In the genomic region with DNA sequence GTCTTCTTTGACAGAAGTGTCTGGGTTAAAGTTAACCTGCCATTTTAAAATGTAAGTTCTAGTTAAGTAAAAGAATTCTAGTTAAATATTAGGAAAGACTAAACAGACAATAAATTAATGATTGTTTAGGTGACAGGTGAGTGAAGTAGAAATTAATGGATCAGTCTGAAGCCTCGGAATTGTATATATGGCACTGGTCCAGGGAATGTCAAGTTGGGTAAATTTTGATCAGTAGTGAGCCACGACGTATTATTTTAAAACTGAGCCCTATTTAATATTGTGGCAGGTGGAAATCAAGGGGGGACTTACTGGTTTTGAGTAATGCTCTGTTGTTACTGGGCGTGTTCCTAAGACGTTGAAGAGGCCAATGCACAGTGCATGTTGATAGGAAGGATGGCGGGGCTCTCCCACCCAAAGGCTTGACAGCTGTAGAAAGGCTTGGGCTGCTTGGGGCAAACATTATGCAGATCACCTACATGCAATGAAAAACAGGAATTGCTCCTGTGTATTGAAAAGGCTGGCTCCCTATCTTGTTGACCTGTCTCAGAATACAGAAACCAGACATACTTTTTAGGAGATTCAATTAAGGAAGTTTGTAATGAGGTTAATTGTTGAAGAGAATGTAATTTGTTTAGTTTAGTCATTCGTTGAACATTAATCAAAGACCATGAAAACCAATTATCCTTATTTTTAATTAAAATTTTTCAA, we compare ENCODE assay signal across 24 cellular contexts.
"Had no signal": no experiment of that assay in that cellular context is flagged by ENCODE, and none has a peak within 500 bp of the region (broad histone marks: within the 10 kb centered on the region; RNA-seq: fewer than 3 reads in every experiment).

No MANE protein-coding gene starts in this region.

- H3K4me2 ChIP-seq: hepatocyte had no signal

- H3K9me3 ChIP-seq: esophagus muscularis mucosa, sigmoid colon, transverse colon, vagina had no signal

- DNase-seq: activated CD4-positive, alpha-beta memory T cell treated with anti-CD3 and anti-CD28 coated beads for 36 hours; activated CD4-positive, alpha-beta T cell treated with anti-CD3 and anti-CD28 coated beads for 48 hours; activated CD4-positive, CD25-positive, alpha-beta regulatory T cell; activated effector memory CD4-positive, alpha-beta T cell treated with anti-CD3 and anti-CD28 coated beads, Interleukin-2, amount 50 U/mL, for 16 hours; activated naive CD4-positive, alpha-beta T cell treated with anti-CD3 and anti-CD28 coated beads, Interleukin-2, amount 10 ng/mL, durations not matched to agents 7 days and 5 days; activated T-cell treated with anti-CD3 and anti-CD28 coated beads for 4 hours; amygdala; cerebellar nuclear complex; glutamatergic neuron; left cardiac atrium; naive B cell; posterior cingulate gyrus; sigmoid colon; stimulated activated CD4-positive, alpha-beta T cell treated with anti-CD3 and anti-CD28 coated beads, Interleukin-2, amount 100 ng/mL, for 48 hours; stimulated activated CD8-positive, alpha-beta memory T cell treated with anti-CD3 and anti-CD28 coated beads, Interleukin-4, amount 100 ng/mL, for 48 hours; stimulated activated naive B cell treated with anti-CD40 and anti-IgM and Interleukin-4, amounts not matched to agents 10 μg/mL and 1 μg/mL and 100 μg/mL, for 72 hours; T1000; transverse colon had no signal

- H2AFZ ChIP-seq: hepatocyte had no signal

- ATAC-seq: left cardiac atrium; stimulated activated naive B cell treated with anti-CD40 and anti-IgM and Interleukin-4, amounts not matched to agents 10 μg/mL and 1 μg/mL and 100 μg/mL, for 72 hours had no signal

- H3K9me3 Mint-ChIP-seq: activated CD4-positive, alpha-beta memory T cell treated with anti-CD3 and anti-CD28 coated beads for 36 hours; activated naive CD4-positive, alpha-beta T cell treated with anti-CD3 and anti-CD28 coated beads, Interleukin-2, amount 10 ng/mL, durations not matched to agents 7 days and 5 days; memory B cell; naive B cell; neural crest cell; stimulated activated naive B cell treated with anti-CD40 and anti-IgM and Interleukin-4, amounts not matched to agents 10 μg/mL and 1 μg/mL and 100 μg/mL, for 72 hours had no signal

- H3K27ac Mint-ChIP-seq: activated CD4-positive, alpha-beta memory T cell treated with anti-CD3 and anti-CD28 coated beads for 36 hours; activated naive CD4-positive, alpha-beta T cell treated with anti-CD3 and anti-CD28 coated beads, Interleukin-2, amount 10 ng/mL, durations not matched to agents 7 days and 5 days; memory B cell; stimulated activated naive B cell treated with anti-CD40 and anti-IgM and Interleukin-4, amounts not matched to agents 10 μg/mL and 1 μg/mL and 100 μg/mL, for 72 hours had no signal

- H3K36me3 Mint-ChIP-seq: activated CD4-positive, alpha-beta memory T cell treated with anti-CD3 and anti-CD28 coated beads for 36 hours; activated naive CD4-positive, alpha-beta T cell treated with anti-CD3 and anti-CD28 coated beads, Interleukin-2, amount 10 ng/mL, durations not matched to agents 7 days and 5 days; memory B cell; naive B cell; stimulated activated naive B cell treated with anti-CD40 and anti-IgM and Interleukin-4, amounts not matched to agents 10 μg/mL and 1 μg/mL and 100 μg/mL, for 72 hours had no signal

- H3K4me3 ChIP-seq: coronary artery, esophagus muscularis mucosa, hepatocyte, sigmoid colon, transverse colon, vagina had no signal

- H3K4me3 Mint-ChIP-seq: activated CD4-positive, alpha-beta memory T cell treated with anti-CD3 and anti-CD28 coated beads for 36 hours; activated naive CD4-positive, alpha-beta T cell treated with anti-CD3 and anti-CD28 coated beads, Interleukin-2, amount 10 ng/mL, durations not matched to agents 7 days and 5 days; memory B cell; naive B cell; neural crest cell; stimulated activated naive B cell treated with anti-CD40 and anti-IgM and Interleukin-4, amounts not matched to agents 10 μg/mL and 1 μg/mL and 100 μg/mL, for 72 hours had no signal

- H3K36me3 ChIP-seq: esophagus muscularis mucosa, sigmoid colon, transverse colon, vagina had no signal

- H3K79me2 ChIP-seq: hepatocyte had no signal

- H3K27me3 ChIP-seq: esophagus muscularis mucosa, hepatocyte, sigmoid colon, transverse colon, vagina had no signal

- H3K27ac ChIP-seq: coronary artery, esophagus muscularis mucosa, hepatocyte, sigmoid colon, transverse colon, vagina had no signal
